18 cellular contexts compared by ENCODE assay signal in genomic region chrX:1667566-1667965, GRCh38. TPM values are rescaled to one million over a fixed set of nuclear protein-coding genes. Genes with fewer than 3 reads are reported as not detected.
A peak's percentile ranks its signal among the peaks of the same experiment; 100 is the strongest.
DNase-seq lines count a peak whose midpoint lies in the region; ATAC-seq and TF ChIP-seq lines count a peak whose summit lies in the region.
"Had no signal": no experiment of that assay in that cellular context is flagged by ENCODE, and none has a peak within 500 bp of the region (broad histone marks: within the 10 kb centered on the region; RNA-seq: fewer than 3 reads in every experiment).

No MANE protein-coding gene starts in this region.

- CTCF ChIA-PET in CD8-positive, alpha-beta T cell (lab: Charles Lee) = no interaction called here

- H3K36me3 Mint-ChIP-seq in activated naive CD8-positive, alpha-beta T cell = peaks cover 26% of the 10 kb centered on the region
- H3K36me3 Mint-ChIP-seq in activated naive CD8-positive, alpha-beta T cell treated with anti-CD3 and anti-CD28 coated beads, Interleukin-2, amount 50 U/mL, for 24 hours (ENCODE audit: low read depth) = no peaks in the 10 kb centered on the region
- peaks cover 59% of the 10 kb centered on the region for H3K36me3 Mint-ChIP-seq in CD8-positive, alpha-beta T cell
- H3K36me3 Mint-ChIP-seq in T-helper 17 cell (ENCODE audit: low read depth) = peaks cover 2% of the 10 kb centered on the region

- no peak for TF ChIP-seq CTCF in CD8-positive, alpha-beta T cell (IDR thresholded peaks at IDR 0.05)

- H3K27ac ChIP-seq in CD8-positive, alpha-beta T cell (ENCODE audit: low read depth, low read length) = no peak overlapping the region
- H3K27ac ChIP-seq: GM23248 had no signal

- peak overlapping the region; percentile 64 for H3K27ac Mint-ChIP-seq in activated naive CD8-positive, alpha-beta T cell
- H3K27ac Mint-ChIP-seq in activated naive CD8-positive, alpha-beta T cell treated with anti-CD3 and anti-CD28 coated beads, Interleukin-2, amount 50 U/mL, for 24 hours = no peak overlapping the region
- H3K27ac Mint-ChIP-seq in CD8-positive, alpha-beta T cell = peak overlapping the region; percentile 37
- peak overlapping the region; percentile 92 for H3K27ac Mint-ChIP-seq in T-helper 17 cell

- no peaks in the 10 kb centered on the region for H3K27me3 Mint-ChIP-seq in activated naive CD8-positive, alpha-beta T cell
- no peaks in the 10 kb centered on the region for H3K27me3 Mint-ChIP-seq in activated naive CD8-positive, alpha-beta T cell treated with anti-CD3 and anti-CD28 coated beads, Interleukin-2, amount 50 U/mL, for 24 hours
- no peaks in the 10 kb centered on the region for H3K27me3 Mint-ChIP-seq in CD8-positive, alpha-beta T cell (ENCODE audit: low read depth)
- no peaks in the 10 kb centered on the region for H3K27me3 Mint-ChIP-seq in T-helper 17 cell

- H3K9me3 Mint-ChIP-seq in activated naive CD8-positive, alpha-beta T cell (ENCODE audit: low read depth) = no peaks in the 10 kb centered on the region
- no peaks in the 10 kb centered on the region for H3K9me3 Mint-ChIP-seq in activated naive CD8-positive, alpha-beta T cell treated with anti-CD3 and anti-CD28 coated beads, Interleukin-2, amount 50 U/mL, for 24 hours
- H3K9me3 Mint-ChIP-seq in CD8-positive, alpha-beta T cell = no peaks in the 10 kb centered on the region
- H3K9me3 Mint-ChIP-seq: CD8-positive, alpha-beta memory T cell had no signal

- H3K27me3 ChIP-seq in CD8-positive, alpha-beta T cell (ENCODE audit: insufficient read depth, low read length) = no peaks in the 10 kb centered on the region

- no peak for ATAC-seq in activated naive CD8-positive, alpha-beta T cell treated with anti-CD3 and anti-CD28 coated beads, Interleukin-2, amount 50 U/mL, for 24 hours
- ATAC-seq in CD8-positive, alpha-beta T cell = no peak
- ATAC-seq in T-helper 17 cell (no peak), esophagus mucosa (no peak)
- ATAC-seq: GM12878 had no signal

- H3K9me3 ChIP-seq in CD8-positive, alpha-beta T cell (ENCODE audit: low read length) = no peaks in the 10 kb centered on the region
- no peaks in the 10 kb centered on the region for H3K9me3 ChIP-seq in T-helper 17 cell (ENCODE audit: control insufficient read depth, low read length, poor library complexity, severe bottlenecking)

- DNase-seq in activated naive CD8-positive, alpha-beta T cell treated with anti-CD3 and anti-CD28 coated beads, Interleukin-2, amount 50 U/mL, for 24 hours = no peak
- no peak for DNase-seq in CD8-positive, alpha-beta T cell
- no peak for DNase-seq in T-helper 17 cell
- DNase-seq in cerebellum (ENCODE audit: low spot score) = no peak
- DNase-seq: C1 segment of cervical spinal cord; CD8-positive, alpha-beta memory T cell; DMS 273 treated with DMSO at 0.1 percent for 48 hours; DMS79; EL; GDM1; GM23248; H7; HCEC 1CT had no signal

- intact Hi-C loops in CD8-positive, alpha-beta T cell (cut with DNase I, micrococcal nuclease) = no loop called here

- no peaks in the 10 kb centered on the region for H3K4me1 ChIP-seq in CD8-positive, alpha-beta T cell (ENCODE audit: insufficient read depth, low read length)

- POLR2A ChIA-PET in CD8-positive, alpha-beta T cell (lab: Charles Lee) = no interaction called here

- H3K36me3 ChIP-seq in CD8-positive, alpha-beta T cell (ENCODE audit: insufficient read depth, low read length) = peaks cover 5% of the 10 kb centered on the region

- peaks cover 41% of the 10 kb centered on the region for H3K4me1 Mint-ChIP-seq in activated naive CD8-positive, alpha-beta T cell (ENCODE audit: low read depth)
- no peaks in the 10 kb centered on the region for H3K4me1 Mint-ChIP-seq in activated naive CD8-positive, alpha-beta T cell treated with anti-CD3 and anti-CD28 coated beads, Interleukin-2, amount 50 U/mL, for 24 hours
- peaks cover 48% of the 10 kb centered on the region for H3K4me1 Mint-ChIP-seq in CD8-positive, alpha-beta T cell (ENCODE audit: low read depth)
- peaks cover 12% of the 10 kb centered on the region for H3K4me1 Mint-ChIP-seq in T-helper 17 cell

- H3K4me3 Mint-ChIP-seq in activated naive CD8-positive, alpha-beta T cell = no peak overlapping the region
- H3K4me3 Mint-ChIP-seq in activated naive CD8-positive, alpha-beta T cell treated with anti-CD3 and anti-CD28 coated beads, Interleukin-2, amount 50 U/mL, for 24 hours = no peak overlapping the region
- no peak overlapping the region for H3K4me3 Mint-ChIP-seq in CD8-positive, alpha-beta T cell
- H3K4me3 Mint-ChIP-seq in T-helper 17 cell = no peak overlapping the region

- H3K4me3 ChIP-seq in CD8-positive, alpha-beta T cell (ENCODE audit: low read depth, low read length) = no peak overlapping the region
- H3K4me3 ChIP-seq: GM12878, GM23248 had no signal

RNA-seq across cellular contexts. Expression of gene ASMT, which starts 52.7 kb away (rescaled TPM):
- total RNA-seq in CD8-positive, alpha-beta T cell = 1 to 10 TPM in 1 of 2 experiments, under 1 TPM in 1; 0.49 to 1.8 TPM
- under 1 TPM; 0.52 to 0.57 TPM for total RNA-seq in T-helper 17 cell
- total RNA-seq in esophagus mucosa = not detected
- total RNA-seq in cerebellum = 0.45 TPM
- total RNA-seq: A172, A673, GM12878, GM23248 had no signal
